Comparison of ENCODE assay signal across 2 cellular contexts in the genomic region with DNA sequence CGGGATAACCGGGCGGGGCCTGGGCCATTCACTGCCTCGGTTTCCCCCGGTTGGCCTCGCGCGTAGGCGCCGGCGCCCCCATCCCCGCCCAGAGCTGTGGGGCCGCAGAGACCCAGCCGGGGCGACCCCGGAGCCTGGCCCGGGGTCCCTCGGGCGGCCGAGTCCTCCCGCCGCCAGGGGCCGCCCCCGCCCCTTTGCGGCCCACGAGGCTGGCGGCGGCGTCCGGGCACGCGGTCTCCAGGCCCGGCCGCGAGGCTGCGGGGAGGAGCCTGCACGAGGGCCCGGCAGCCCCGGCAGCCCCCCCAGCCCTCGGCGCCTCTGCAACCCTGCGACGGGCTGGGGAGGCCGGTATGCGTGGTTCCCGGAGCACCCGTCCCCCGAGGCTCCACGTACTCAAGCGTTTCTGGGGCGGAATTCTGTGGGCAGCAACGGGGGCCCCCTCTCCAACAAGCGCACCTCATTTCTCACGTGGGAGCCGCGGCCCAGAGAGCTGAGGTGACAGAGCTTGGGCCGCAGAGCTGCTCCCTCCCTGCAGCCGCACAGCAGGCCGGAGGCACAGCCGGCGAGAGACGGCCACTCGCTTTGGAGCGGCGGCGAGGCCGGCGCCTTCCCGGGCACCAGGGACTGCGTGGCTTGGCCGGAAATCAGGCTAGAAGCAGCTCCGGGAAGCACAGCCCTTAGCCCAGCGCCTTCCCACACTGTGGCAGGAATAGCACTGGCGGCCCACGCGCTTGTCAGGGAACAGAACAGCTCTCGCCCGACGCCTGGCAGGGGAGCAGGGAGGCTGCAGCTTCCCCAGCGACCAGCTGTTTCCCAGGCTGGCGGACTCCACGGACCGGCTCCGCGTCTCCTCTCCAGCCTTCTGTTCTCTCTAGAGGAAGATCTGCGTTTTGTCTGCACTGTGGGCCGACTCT.
TF ChIP-seq lines count a peak whose summit lies in the region.

No MANE protein-coding gene starts in this region.

TF ChIP-seq in WTC11, 78 proteins besides CTCF, POLR2A, EP300 and RAD21 (continued from another document):
- TF ChIP-seq, protein P1, sequence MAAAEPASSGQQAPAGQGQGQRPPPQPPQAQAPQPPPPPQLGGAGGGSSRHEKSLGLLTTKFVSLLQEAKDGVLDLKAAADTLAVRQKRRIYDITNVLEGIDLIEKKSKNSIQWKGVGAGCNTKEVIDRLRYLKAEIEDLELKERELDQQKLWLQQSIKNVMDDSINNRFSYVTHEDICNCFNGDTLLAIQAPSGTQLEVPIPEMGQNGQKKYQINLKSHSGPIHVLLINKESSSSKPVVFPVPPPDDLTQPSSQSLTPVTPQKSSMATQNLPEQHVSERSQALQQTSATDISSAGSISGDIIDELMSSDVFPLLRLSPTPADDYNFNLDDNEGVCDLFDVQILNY (CRISPR knock-in tag; IDR thresholded peaks at IDR 0.05): peak; percentile 75
- TF ChIP-seq EMX1 (CRISPR knock-in tag; IDR thresholded peaks at IDR 0.05) (no peak), ZNF671 (CRISPR knock-in tag; IDR thresholded peaks at IDR 0.05) (0 out of 2 replicates have a peak, but pooled peaks have one; percentile 47), TEAD1 (CRISPR knock-in tag; IDR thresholded peaks at IDR 0.05) (peak; percentile 93), NR1H2 (CRISPR knock-in tag; IDR thresholded peaks at IDR 0.05) (no peak), FOXK1 (CRISPR knock-in tag; IDR thresholded peaks at IDR 0.05) (peak; percentile 70), ZBTB21 (CRISPR knock-in tag; IDR thresholded peaks at IDR 0.05; ENCODE audit: borderline replicate concordance) (peak; percentile 42; the same call in 1 of the 2 replicates), ESRRA (CRISPR knock-in tag; IDR thresholded peaks at IDR 0.05; ENCODE audit: borderline replicate concordance) (0 out of 2 replicates have a peak, but pooled peaks have one; percentile 66), GTF2I (CRISPR knock-in tag; conservative IDR thresholded peaks at IDR 0.05) (no peak), ZNF232 (CRISPR knock-in tag; IDR thresholded peaks at IDR 0.05) (peak; percentile 69), ZNF263 (CRISPR knock-in tag; IDR thresholded peaks at IDR 0.05; ENCODE audit: low read depth) (peak; percentile 60; the same call in 1 of the 2 replicates), FOXJ3 (CRISPR knock-in tag; IDR thresholded peaks at IDR 0.05; ENCODE audit: borderline replicate concordance) (no peak), CREM (CRISPR knock-in tag; IDR thresholded peaks at IDR 0.05) (peak; percentile 58; the same call in 1 of the 2 replicates), ZNF317 (CRISPR knock-in tag; IDR thresholded peaks at IDR 0.05; ENCODE audit: borderline replicate concordance, low read depth) (peak; percentile 13; the same call in 1 of the 2 replicates), TP53 (CRISPR knock-in tag; IDR thresholded peaks at IDR 0.05) (peak; percentile 95), ZNF121 (CRISPR knock-in tag; IDR thresholded peaks at IDR 0.05) (no peak), RELA (CRISPR knock-in tag; IDR thresholded peaks at IDR 0.05; ENCODE audit: borderline replicate concordance) (peak; percentile 64)
- TF ChIP-seq, protein P2, sequence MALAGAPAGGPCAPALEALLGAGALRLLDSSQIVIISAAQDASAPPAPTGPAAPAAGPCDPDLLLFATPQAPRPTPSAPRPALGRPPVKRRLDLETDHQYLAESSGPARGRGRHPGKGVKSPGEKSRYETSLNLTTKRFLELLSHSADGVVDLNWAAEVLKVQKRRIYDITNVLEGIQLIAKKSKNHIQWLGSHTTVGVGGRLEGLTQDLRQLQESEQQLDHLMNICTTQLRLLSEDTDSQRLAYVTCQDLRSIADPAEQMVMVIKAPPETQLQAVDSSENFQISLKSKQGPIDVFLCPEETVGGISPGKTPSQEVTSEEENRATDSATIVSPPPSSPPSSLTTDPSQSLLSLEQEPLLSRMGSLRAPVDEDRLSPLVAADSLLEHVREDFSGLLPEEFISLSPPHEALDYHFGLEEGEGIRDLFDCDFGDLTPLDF (CRISPR knock-in tag; IDR thresholded peaks at IDR 0.05): no peak
- TF ChIP-seq, protein P3, sequence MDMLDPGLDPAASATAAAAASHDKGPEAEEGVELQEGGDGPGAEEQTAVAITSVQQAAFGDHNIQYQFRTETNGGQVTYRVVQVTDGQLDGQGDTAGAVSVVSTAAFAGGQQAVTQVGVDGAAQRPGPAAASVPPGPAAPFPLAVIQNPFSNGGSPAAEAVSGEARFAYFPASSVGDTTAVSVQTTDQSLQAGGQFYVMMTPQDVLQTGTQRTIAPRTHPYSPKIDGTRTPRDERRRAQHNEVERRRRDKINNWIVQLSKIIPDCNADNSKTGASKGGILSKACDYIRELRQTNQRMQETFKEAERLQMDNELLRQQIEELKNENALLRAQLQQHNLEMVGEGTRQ (CRISPR knock-in tag; IDR thresholded peaks at IDR 0.05): peak; percentile 13
- TF ChIP-seq, protein P4, sequence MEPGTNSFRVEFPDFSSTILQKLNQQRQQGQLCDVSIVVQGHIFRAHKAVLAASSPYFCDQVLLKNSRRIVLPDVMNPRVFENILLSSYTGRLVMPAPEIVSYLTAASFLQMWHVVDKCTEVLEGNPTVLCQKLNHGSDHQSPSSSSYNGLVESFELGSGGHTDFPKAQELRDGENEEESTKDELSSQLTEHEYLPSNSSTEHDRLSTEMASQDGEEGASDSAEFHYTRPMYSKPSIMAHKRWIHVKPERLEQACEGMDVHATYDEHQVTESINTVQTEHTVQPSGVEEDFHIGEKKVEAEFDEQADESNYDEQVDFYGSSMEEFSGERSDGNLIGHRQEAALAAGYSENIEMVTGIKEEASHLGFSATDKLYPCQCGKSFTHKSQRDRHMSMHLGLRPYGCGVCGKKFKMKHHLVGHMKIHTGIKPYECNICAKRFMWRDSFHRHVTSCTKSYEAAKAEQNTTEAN (CRISPR knock-in tag; IDR thresholded peaks at IDR 0.05): peak; percentile 37; the same call in 1 of the 2 replicates

TF ChIP-seq in HepG2, 621 proteins besides CTCF, POLR2A, EP300 and RAD21 (continued from another document and continues in another):
- TF ChIP-seq, protein P5, sequence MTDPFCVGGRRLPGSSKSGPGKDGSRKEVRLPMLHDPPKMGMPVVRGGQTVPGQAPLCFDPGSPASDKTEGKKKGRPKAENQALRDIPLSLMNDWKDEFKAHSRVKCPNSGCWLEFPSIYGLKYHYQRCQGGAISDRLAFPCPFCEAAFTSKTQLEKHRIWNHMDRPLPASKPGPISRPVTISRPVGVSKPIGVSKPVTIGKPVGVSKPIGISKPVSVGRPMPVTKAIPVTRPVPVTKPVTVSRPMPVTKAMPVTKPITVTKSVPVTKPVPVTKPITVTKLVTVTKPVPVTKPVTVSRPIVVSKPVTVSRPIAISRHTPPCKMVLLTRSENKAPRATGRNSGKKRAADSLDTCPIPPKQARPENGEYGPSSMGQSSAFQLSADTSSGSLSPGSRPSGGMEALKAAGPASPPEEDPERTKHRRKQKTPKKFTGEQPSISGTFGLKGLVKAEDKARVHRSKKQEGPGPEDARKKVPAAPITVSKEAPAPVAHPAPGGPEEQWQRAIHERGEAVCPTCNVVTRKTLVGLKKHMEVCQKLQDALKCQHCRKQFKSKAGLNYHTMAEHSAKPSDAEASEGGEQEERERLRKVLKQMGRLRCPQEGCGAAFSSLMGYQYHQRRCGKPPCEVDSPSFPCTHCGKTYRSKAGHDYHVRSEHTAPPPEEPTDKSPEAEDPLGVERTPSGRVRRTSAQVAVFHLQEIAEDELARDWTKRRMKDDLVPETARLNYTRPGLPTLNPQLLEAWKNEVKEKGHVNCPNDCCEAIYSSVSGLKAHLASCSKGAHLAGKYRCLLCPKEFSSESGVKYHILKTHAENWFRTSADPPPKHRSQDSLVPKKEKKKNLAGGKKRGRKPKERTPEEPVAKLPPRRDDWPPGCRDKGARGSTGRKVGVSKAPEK (CRISPR knock-in tag; IDR thresholded peaks at IDR 0.05; ENCODE audit: borderline replicate concordance): no peak
- TF ChIP-seq, protein P6, sequence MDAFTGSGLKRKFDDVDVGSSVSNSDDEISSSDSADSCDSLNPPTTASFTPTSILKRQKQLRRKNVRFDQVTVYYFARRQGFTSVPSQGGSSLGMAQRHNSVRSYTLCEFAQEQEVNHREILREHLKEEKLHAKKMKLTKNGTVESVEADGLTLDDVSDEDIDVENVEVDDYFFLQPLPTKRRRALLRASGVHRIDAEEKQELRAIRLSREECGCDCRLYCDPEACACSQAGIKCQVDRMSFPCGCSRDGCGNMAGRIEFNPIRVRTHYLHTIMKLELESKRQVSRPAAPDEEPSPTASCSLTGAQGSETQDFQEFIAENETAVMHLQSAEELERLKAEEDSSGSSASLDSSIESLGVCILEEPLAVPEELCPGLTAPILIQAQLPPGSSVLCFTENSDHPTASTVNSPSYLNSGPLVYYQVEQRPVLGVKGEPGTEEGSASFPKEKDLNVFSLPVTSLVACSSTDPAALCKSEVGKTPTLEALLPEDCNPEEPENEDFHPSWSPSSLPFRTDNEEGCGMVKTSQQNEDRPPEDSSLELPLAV (CRISPR knock-in tag; conservative IDR thresholded peaks at IDR 0.05; ENCODE audit: low read depth): no peak
- TF ChIP-seq HNRNPLL (IDR thresholded peaks at IDR 0.05; ENCODE audit: low read depth, low read length, poor library complexity, severe bottlenecking): peak; percentile 32
- peak; percentile 9; the same call in 1 of the 2 replicates for TF ChIP-seq HNRNPL (IDR thresholded peaks at IDR 0.05; ENCODE audit: low read depth, low read length)
- no peak for TF ChIP-seq BORCS8-MEF2B (CRISPR knock-in tag; IDR thresholded peaks at IDR 0.05)
- TF ChIP-seq, protein P7, sequence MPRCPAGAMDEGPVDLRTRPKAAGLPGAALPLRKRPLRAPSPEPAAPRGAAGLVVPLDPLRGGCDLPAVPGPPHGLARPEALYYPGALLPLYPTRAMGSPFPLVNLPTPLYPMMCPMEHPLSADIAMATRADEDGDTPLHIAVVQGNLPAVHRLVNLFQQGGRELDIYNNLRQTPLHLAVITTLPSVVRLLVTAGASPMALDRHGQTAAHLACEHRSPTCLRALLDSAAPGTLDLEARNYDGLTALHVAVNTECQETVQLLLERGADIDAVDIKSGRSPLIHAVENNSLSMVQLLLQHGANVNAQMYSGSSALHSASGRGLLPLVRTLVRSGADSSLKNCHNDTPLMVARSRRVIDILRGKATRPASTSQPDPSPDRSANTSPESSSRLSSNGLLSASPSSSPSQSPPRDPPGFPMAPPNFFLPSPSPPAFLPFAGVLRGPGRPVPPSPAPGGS (CRISPR knock-in tag; IDR thresholded peaks at IDR 0.05): 0 out of 2 replicates have a peak, but pooled peaks have one; percentile 1
- TF ChIP-seq, protein P8, sequence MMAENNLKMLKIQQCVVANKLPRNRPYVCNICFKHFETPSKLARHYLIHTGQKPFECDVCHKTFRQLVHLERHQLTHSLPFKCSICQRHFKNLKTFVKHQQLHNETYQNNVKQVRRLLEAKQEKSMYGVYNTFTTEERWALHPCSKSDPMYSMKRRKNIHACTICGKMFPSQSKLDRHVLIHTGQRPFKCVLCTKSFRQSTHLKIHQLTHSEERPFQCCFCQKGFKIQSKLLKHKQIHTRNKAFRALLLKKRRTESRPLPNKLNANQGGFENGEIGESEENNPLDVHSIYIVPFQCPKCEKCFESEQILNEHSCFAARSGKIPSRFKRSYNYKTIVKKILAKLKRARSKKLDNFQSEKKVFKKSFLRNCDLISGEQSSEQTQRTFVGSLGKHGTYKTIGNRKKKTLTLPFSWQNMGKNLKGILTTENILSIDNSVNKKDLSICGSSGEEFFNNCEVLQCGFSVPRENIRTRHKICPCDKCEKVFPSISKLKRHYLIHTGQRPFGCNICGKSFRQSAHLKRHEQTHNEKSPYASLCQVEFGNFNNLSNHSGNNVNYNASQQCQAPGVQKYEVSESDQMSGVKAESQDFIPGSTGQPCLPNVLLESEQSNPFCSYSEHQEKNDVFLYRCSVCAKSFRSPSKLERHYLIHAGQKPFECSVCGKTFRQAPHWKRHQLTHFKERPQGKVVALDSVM (CRISPR knock-in tag; IDR thresholded peaks at IDR 0.05): no peak
- TF ChIP-seq ZNF382 (CRISPR knock-in tag; IDR thresholded peaks at IDR 0.05; ENCODE audit: borderline replicate concordance): no peak
- TF ChIP-seq ZBTB38 (CRISPR knock-in tag; IDR thresholded peaks at IDR 0.05): peak; percentile 81
- TF ChIP-seq SALL2 (CRISPR knock-in tag; IDR thresholded peaks at IDR 0.05): 0 out of 2 replicates have a peak, but pooled peaks have one; percentile 28
- TF ChIP-seq ZFP36L1 (CRISPR knock-in tag; IDR thresholded peaks at IDR 0.05): no peak
- TF ChIP-seq, protein P9, sequence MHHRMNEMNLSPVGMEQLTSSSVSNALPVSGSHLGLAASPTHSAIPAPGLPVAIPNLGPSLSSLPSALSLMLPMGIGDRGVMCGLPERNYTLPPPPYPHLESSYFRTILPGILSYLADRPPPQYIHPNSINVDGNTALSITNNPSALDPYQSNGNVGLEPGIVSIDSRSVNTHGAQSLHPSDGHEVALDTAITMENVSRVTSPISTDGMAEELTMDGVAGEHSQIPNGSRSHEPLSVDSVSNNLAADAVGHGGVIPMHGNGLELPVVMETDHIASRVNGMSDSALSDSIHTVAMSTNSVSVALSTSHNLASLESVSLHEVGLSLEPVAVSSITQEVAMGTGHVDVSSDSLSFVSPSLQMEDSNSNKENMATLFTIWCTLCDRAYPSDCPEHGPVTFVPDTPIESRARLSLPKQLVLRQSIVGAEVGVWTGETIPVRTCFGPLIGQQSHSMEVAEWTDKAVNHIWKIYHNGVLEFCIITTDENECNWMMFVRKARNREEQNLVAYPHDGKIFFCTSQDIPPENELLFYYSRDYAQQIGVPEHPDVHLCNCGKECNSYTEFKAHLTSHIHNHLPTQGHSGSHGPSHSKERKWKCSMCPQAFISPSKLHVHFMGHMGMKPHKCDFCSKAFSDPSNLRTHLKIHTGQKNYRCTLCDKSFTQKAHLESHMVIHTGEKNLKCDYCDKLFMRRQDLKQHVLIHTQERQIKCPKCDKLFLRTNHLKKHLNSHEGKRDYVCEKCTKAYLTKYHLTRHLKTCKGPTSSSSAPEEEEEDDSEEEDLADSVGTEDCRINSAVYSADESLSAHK (CRISPR knock-in tag; IDR thresholded peaks at IDR 0.05; ENCODE audit: borderline replicate concordance): no peak
- no peak for TF ChIP-seq ZFP1 (CRISPR knock-in tag; IDR thresholded peaks at IDR 0.05)
- TF ChIP-seq ZNF230 (CRISPR knock-in tag; IDR thresholded peaks at IDR 0.05): no peak
- 0 out of 2 replicates have a peak, but pooled peaks have one; percentile 24 for TF ChIP-seq ZC3H13 (CRISPR knock-in tag; IDR thresholded peaks at IDR 0.05)
- TF ChIP-seq XRCC5 (optimal IDR thresholded peaks at IDR 0.05; ENCODE audit: low read length): peak; percentile 8
- no peak for TF ChIP-seq ZNF644 (CRISPR knock-in tag; IDR thresholded peaks at IDR 0.05; ENCODE audit: low read depth)
- TF ChIP-seq, protein P10, sequence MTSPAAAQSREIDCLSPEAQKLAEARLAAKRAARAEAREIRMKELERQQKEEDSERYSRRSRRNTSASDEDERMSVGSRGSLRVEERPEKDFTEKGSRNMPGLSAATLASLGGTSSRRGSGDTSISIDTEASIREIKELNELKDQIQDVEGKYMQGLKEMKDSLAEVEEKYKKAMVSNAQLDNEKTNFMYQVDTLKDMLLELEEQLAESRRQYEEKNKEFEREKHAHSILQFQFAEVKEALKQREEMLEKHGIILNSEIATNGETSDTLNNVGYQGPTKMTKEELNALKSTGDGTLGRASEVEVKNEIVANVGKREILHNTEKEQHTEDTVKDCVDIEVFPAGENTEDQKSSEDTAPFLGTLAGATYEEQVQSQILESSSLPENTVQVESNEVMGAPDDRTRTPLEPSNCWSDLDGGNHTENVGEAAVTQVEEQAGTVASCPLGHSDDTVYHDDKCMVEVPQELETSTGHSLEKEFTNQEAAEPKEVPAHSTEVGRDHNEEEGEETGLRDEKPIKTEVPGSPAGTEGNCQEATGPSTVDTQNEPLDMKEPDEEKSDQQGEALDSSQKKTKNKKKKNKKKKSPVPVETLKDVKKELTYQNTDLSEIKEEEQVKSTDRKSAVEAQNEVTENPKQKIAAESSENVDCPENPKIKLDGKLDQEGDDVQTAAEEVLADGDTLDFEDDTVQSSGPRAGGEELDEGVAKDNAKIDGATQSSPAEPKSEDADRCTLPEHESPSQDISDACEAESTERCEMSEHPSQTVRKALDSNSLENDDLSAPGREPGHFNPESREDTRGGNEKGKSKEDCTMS (CRISPR knock-in tag; conservative IDR thresholded peaks at IDR 0.05): no peak
- TF ChIP-seq ZFAT (CRISPR knock-in tag; conservative IDR thresholded peaks at IDR 0.05): no peak
- no peak for TF ChIP-seq CCDC6 (CRISPR knock-in tag; IDR thresholded peaks at IDR 0.05)
